Comparison of ENCODE assay signal across 8 cellular contexts in genomic region chr3:194573680-194574437, GRCh38. TPM values are rescaled to one million over a fixed set of nuclear protein-coding genes. Genes with fewer than 3 reads are reported as not detected.
DNase-seq lines count a peak whose midpoint lies in the region; ATAC-seq and TF ChIP-seq lines count a peak whose summit lies in the region.

No MANE protein-coding gene starts in this region.

- H3K9me3 ChIP-seq in RWPE2 (ENCODE audit: severe bottlenecking): no peaks in the 10 kb centered on the region

- H3K4me1 Mint-ChIP-seq in brain: peaks cover 10% of the 10 kb centered on the region
- H3K4me1 Mint-ChIP-seq in stimulated activated naive CD8-positive, alpha-beta T cell treated with anti-CD3 and anti-CD28 coated beads, Interleukin-15, amount 100 ng/mL, for 72 hours: peaks cover 30% of the 10 kb centered on the region

- H3K4me1 ChIP-seq in RWPE2 (ENCODE audit: insufficient read depth, poor library complexity, severe bottlenecking): peaks cover 24% of the 10 kb centered on the region

- peaks cover 0 to 3% (median 0%) of the 10 kb centered on the region in 5 experiments for H3K9me3 Mint-ChIP-seq in brain
- no peaks in the 10 kb centered on the region for H3K9me3 Mint-ChIP-seq in stimulated activated naive CD8-positive, alpha-beta T cell treated with anti-CD3 and anti-CD28 coated beads, Interleukin-15, amount 100 ng/mL, for 72 hours

- H3K4me3 ChIP-seq in HL-60 (replicated peaks; ENCODE audit: insufficient read depth, low read length) (no peak overlapping the region), RWPE2 (ENCODE audit: severe bottlenecking) (no peak overlapping the region), kidney epithelial cell (ENCODE audit: low read depth, low read length) (no peak overlapping the region)

- peak; percentile 74 for ATAC-seq in GM19438 (IDR thresholded peaks at IDR 0.05; ENCODE audit: low read depth, unreplicated experiment)
- ATAC-seq in RWPE2 (ENCODE audit: low read depth): no peak
- peak; percentile 95 for ATAC-seq in stimulated activated naive CD8-positive, alpha-beta T cell treated with anti-CD3 and anti-CD28 coated beads, Interleukin-15, amount 100 ng/mL, for 72 hours

- TF ChIP-seq CTCF in HL-60 (IDR thresholded peaks at IDR 0.05; ENCODE audit: insufficient read depth, low read length): peak; percentile 57
- peak; percentile 29 for TF ChIP-seq CTCF in RWPE2 (IDR thresholded peaks at IDR 0.05; ENCODE audit: poor library complexity, severe bottlenecking)
- peak; percentile 51 to 61 for TF ChIP-seq CTCF in brain (conservative IDR thresholded peaks at IDR 0.05)
- TF ChIP-seq CTCF in kidney epithelial cell (IDR thresholded peaks at IDR 0.05; ENCODE audit: insufficient read depth, low read length, poor library complexity, severe bottlenecking): peak; percentile 53

- H3K27ac Mint-ChIP-seq in brain: peak overlapping the region in 1 of 5 experiments; percentile 74
- no peak overlapping the region for H3K27ac Mint-ChIP-seq in stimulated activated naive CD8-positive, alpha-beta T cell treated with anti-CD3 and anti-CD28 coated beads, Interleukin-15, amount 100 ng/mL, for 72 hours

- H3K27me3 ChIP-seq in HL-60 (ENCODE audit: insufficient read depth, poor library complexity, severe bottlenecking): no peaks in the 10 kb centered on the region
- no peaks in the 10 kb centered on the region for H3K27me3 ChIP-seq in RWPE2 (ENCODE audit: insufficient read depth, poor library complexity, severe bottlenecking)
- H3K27me3 ChIP-seq in kidney epithelial cell (ENCODE audit: control insufficient read depth, insufficient read depth, low read length): no peaks in the 10 kb centered on the region

- peak overlapping the region in 1 of 5 experiments; percentile 73 for H3K4me3 Mint-ChIP-seq in brain
- no peak overlapping the region for H3K4me3 Mint-ChIP-seq in stimulated activated naive CD8-positive, alpha-beta T cell treated with anti-CD3 and anti-CD28 coated beads, Interleukin-15, amount 100 ng/mL, for 72 hours

- H3K27ac ChIP-seq in HL-60 (replicated peaks): no peak overlapping the region
- peak overlapping the region; percentile 53 for H3K27ac ChIP-seq in RWPE2 (ENCODE audit: poor library complexity, severe bottlenecking)

- no peaks in the 10 kb centered on the region for H3K36me3 Mint-ChIP-seq in brain

- H3K36me3 ChIP-seq in RWPE2 (ENCODE audit: low read depth) (no peaks in the 10 kb centered on the region), kidney epithelial cell (ENCODE audit: control insufficient read depth, insufficient read depth, low read length) (no peaks in the 10 kb centered on the region)

- DNase-seq in D341Med (ENCODE audit: low spot score) (peak; percentile 84), HL-60 (ENCODE audit: low read depth in 1 of 2, low spot score in 1 of 2) (peak in 1 of 2 experiments; percentile 61), RWPE2 (ENCODE audit: low spot score) (no peak), kidney epithelial cell (ENCODE audit: low read depth) (no peak), NCI-H226 (no peak)
- DNase-seq in stimulated activated naive CD8-positive, alpha-beta T cell treated with anti-CD3 and anti-CD28 coated beads, Interleukin-15, amount 100 ng/mL, for 72 hours: peak; percentile 13 to 51

- H3K27me3 Mint-ChIP-seq in brain: peaks cover 3% of the 10 kb centered on the region
- peaks cover 44% of the 10 kb centered on the region for H3K27me3 Mint-ChIP-seq in stimulated activated naive CD8-positive, alpha-beta T cell treated with anti-CD3 and anti-CD28 coated beads, Interleukin-15, amount 100 ng/mL, for 72 hours

RNA-seq across cellular contexts. Expression of gene TMEM44, which starts 59.4 kb away (rescaled TPM):
- polyA plus RNA-seq in brain (ENCODE audit: insufficient read depth, low read depth, low replicate concordance): 20.1 TPM
- 16.0 and 16.2 TPM in 2 replicates for total RNA-seq in kidney epithelial cell

Comparison
In these comparisons a context has a peak if more than half of its experiments do, and no peak if none do; other contexts are left out.
1. DNase-seq: peak in D341Med (single experiment) and stimulated activated naive CD8-positive, alpha-beta T cell treated with anti-CD3 and anti-CD28 coated beads, Interleukin-15, amount 100 ng/mL, for 72 hours (2 of 2); none in RWPE2 (single experiment), kidney epithelial cell (single experiment) and NCI-H226 (single experiment).
2. Peak in every context shown above with its lines, with median percentiles within 50 percentile points of each other: CTCF ChIP-seq.